Comparison of ENCODE assay signal across 8 cellular contexts in genomic region chr7:55086413-55087201, GRCh38.
DNase-seq lines count a peak whose midpoint lies in the region; ATAC-seq and TF ChIP-seq lines count a peak whose summit lies in the region.

No MANE protein-coding gene starts in this region.

- H3K4me3 Mint-ChIP-seq in activated naive CD4-positive, alpha-beta T cell treated with anti-CD3 and anti-CD28 coated beads, Interleukin-2, amount 50 U/mL, for 24 hours = peak overlapping the region; percentile 28
- H3K4me3 Mint-ChIP-seq in activated naive CD4-positive, alpha-beta T cell treated with anti-CD3 and anti-CD28 coated beads, Interleukin-2, amount 10 ng/mL, durations not matched to agents 7 days and 5 days = no peak overlapping the region
- H3K4me3 Mint-ChIP-seq in nephron (peak overlapping the region; percentile 44 to 64 (median 56)), GM23338 (no peak overlapping the region)

- peaks cover 11% of the 10 kb centered on the region; the same call in 1 of the 2 replicates for H3K9me2 ChIP-seq in GM23338 (ENCODE audit: insufficient read depth)

- peak overlapping the region; percentile 38 for H3K27ac Mint-ChIP-seq in activated naive CD4-positive, alpha-beta T cell treated with anti-CD3 and anti-CD28 coated beads, Interleukin-2, amount 50 U/mL, for 24 hours
- H3K27ac Mint-ChIP-seq in activated naive CD4-positive, alpha-beta T cell treated with anti-CD3 and anti-CD28 coated beads, Interleukin-2, amount 10 ng/mL, durations not matched to agents 7 days and 5 days = no peak overlapping the region
- H3K27ac Mint-ChIP-seq in nephron = peak overlapping the region; percentile 94 to 98 (median 96)
- no peak overlapping the region for H3K27ac Mint-ChIP-seq in GM23338

- H3K9me3 ChIP-seq in OCI-LY3 (ENCODE audit: insufficient read depth, low read length) (no peaks in the 10 kb centered on the region), duodenal mucosa (ENCODE audit: control insufficient read depth in 1 of 2, low read length in 2 of 2) (no peaks in the 10 kb centered on the region)

- H3K36me3 ChIP-seq in OCI-LY3 (replicated peaks; ENCODE audit: low read depth, low read length) = no peaks in the 10 kb centered on the region
- H3K36me3 ChIP-seq in duodenal mucosa (ENCODE audit: control insufficient read depth in 1 of 2, insufficient read depth in 2 of 2, low read length in 2 of 2) = no peaks in the 10 kb centered on the region
- no peaks in the 10 kb centered on the region for H3K36me3 ChIP-seq in GM23338 (ENCODE audit: insufficient read depth)

- no peaks in the 10 kb centered on the region for H3K36me3 Mint-ChIP-seq in activated naive CD4-positive, alpha-beta T cell treated with anti-CD3 and anti-CD28 coated beads, Interleukin-2, amount 50 U/mL, for 24 hours
- H3K36me3 Mint-ChIP-seq in activated naive CD4-positive, alpha-beta T cell treated with anti-CD3 and anti-CD28 coated beads, Interleukin-2, amount 10 ng/mL, durations not matched to agents 7 days and 5 days = no peaks in the 10 kb centered on the region
- H3K36me3 Mint-ChIP-seq in nephron (ENCODE audit: low read depth) = no peaks in the 10 kb centered on the region
- H3K36me3 Mint-ChIP-seq in GM23338 (ENCODE audit: low read depth) = no peaks in the 10 kb centered on the region; the same call in 2 of the 3 replicates

- peaks cover 15% of the 10 kb centered on the region for H3K4me1 Mint-ChIP-seq in activated naive CD4-positive, alpha-beta T cell treated with anti-CD3 and anti-CD28 coated beads, Interleukin-2, amount 50 U/mL, for 24 hours
- H3K4me1 Mint-ChIP-seq in activated naive CD4-positive, alpha-beta T cell treated with anti-CD3 and anti-CD28 coated beads, Interleukin-2, amount 10 ng/mL, durations not matched to agents 7 days and 5 days = peaks cover 7% of the 10 kb centered on the region
- H3K4me1 Mint-ChIP-seq in nephron (peaks cover 74% of the 10 kb centered on the region), GM23338 (peaks cover 15% of the 10 kb centered on the region)

- H3K9ac ChIP-seq in OCI-LY3 (ENCODE audit: low read length) (peak overlapping the region; percentile 18; the same call in 1 of the 2 replicates), duodenal mucosa (ENCODE audit: low read depth in 1 of 2, low read length in 2 of 2) (no peak overlapping the region)

- H3K4me3 ChIP-seq in OCI-LY3 (ENCODE audit: low read length) (peak overlapping the region; percentile 67), duodenal mucosa (ENCODE audit: low read depth in 1 of 2, low read length in 2 of 2) (no peak overlapping the region), GM23338 (no peak overlapping the region)

- no peaks in the 10 kb centered on the region for H4K20me1 ChIP-seq in OCI-LY3 (ENCODE audit: insufficient read depth, low read length)
- no peaks in the 10 kb centered on the region for H4K20me1 ChIP-seq in GM23338 (replicated peaks; ENCODE audit: insufficient read depth)

- H3K27ac ChIP-seq in OCI-LY3 (ENCODE audit: low read length) (peak overlapping the region; percentile 37; the same call in 1 of the 2 replicates), duodenal mucosa (ENCODE audit: low read depth, low read length) (peak overlapping the region; percentile 78), GM23338 (ENCODE audit: low read depth) (no peak overlapping the region)

- H3K27me3 ChIP-seq in OCI-LY3 (ENCODE audit: low read depth, low read length) (peaks cover 55% of the 10 kb centered on the region), duodenal mucosa (ENCODE audit: control insufficient read depth in 1 of 2, insufficient read depth in 2 of 2, low read length in 2 of 2) (no peaks in the 10 kb centered on the region), GM23338 (ENCODE audit: insufficient read depth) (no peaks in the 10 kb centered on the region)

- no peaks in the 10 kb centered on the region for H3F3A ChIP-seq in GM23338 (replicated peaks; ENCODE audit: low read depth)

- TF ChIP-seq CTCF in OCI-LY3 (IDR thresholded peaks at IDR 0.05; ENCODE audit: low read depth, low read length) = no peak
- TF ChIP-seq CTCF in nephron (IDR thresholded peaks at IDR 0.05; ENCODE audit: unreplicated experiment in 3 of 3) = no peak
- no peak for TF ChIP-seq CTCF in GM23338 (conservative IDR thresholded peaks at IDR 0.05; ENCODE audit: low read depth in 2 of 2)

- H3K4me2 ChIP-seq in OCI-LY3 (ENCODE audit: low read length) (peak overlapping the region; percentile 89), GM23338 (no peak overlapping the region)

- no peak for DNase-seq in activated naive CD4-positive, alpha-beta T cell treated with anti-CD3 and anti-CD28 coated beads, Interleukin-2, amount 10 ng/mL, durations not matched to agents 7 days and 5 days
- no peak for DNase-seq in GM23338 (ENCODE audit: low spot score)
- DNase-seq in activated naive CD4-positive, alpha-beta T cell treated with Interleukin-2 at 50 U/mL for 16 hours = no peak

- H3K79me2 ChIP-seq in OCI-LY3 (ENCODE audit: low read length) (no peaks in the 10 kb centered on the region), GM23338 (replicated peaks; ENCODE audit: insufficient read depth) (no peaks in the 10 kb centered on the region)

- peaks cover 1% of the 10 kb centered on the region for H3K27me3 Mint-ChIP-seq in activated naive CD4-positive, alpha-beta T cell treated with anti-CD3 and anti-CD28 coated beads, Interleukin-2, amount 50 U/mL, for 24 hours
- H3K27me3 Mint-ChIP-seq in activated naive CD4-positive, alpha-beta T cell treated with anti-CD3 and anti-CD28 coated beads, Interleukin-2, amount 10 ng/mL, durations not matched to agents 7 days and 5 days = peaks cover 4% of the 10 kb centered on the region
- H3K27me3 Mint-ChIP-seq in nephron (ENCODE audit: low read depth) (no peaks in the 10 kb centered on the region), GM23338 (ENCODE audit: insufficient read depth, low read depth, poor library complexity) (peaks cover 6% of the 10 kb centered on the region)

- CTCF ChIA-PET in activated naive CD4-positive, alpha-beta T cell treated with anti-CD3 and anti-CD28 coated beads, Interleukin-2, amount 10 ng/mL, durations not matched to agents 7 days and 5 days (lab: Charles Lee) = interaction anchor here (0.9 kb wide), 1 partner anchor 169 kb away, joined by 3 read pairs; no protein-coding TSS in a partner anchor

- ATAC-seq in HG02610 (IDR thresholded peaks at IDR 0.05; ENCODE audit: unreplicated experiment) (peak; percentile 82), GM23338 (no peak)

- H2AFZ ChIP-seq in OCI-LY3 (ENCODE audit: low read depth, low read length) (no peak overlapping the region; the same call in 1 of the 2 replicates), GM23338 (no peak overlapping the region)

- no peaks in the 10 kb centered on the region for H3K9me3 Mint-ChIP-seq in activated naive CD4-positive, alpha-beta T cell treated with anti-CD3 and anti-CD28 coated beads, Interleukin-2, amount 50 U/mL, for 24 hours
- no peaks in the 10 kb centered on the region for H3K9me3 Mint-ChIP-seq in activated naive CD4-positive, alpha-beta T cell treated with anti-CD3 and anti-CD28 coated beads, Interleukin-2, amount 10 ng/mL, durations not matched to agents 7 days and 5 days
- H3K9me3 Mint-ChIP-seq in nephron = no peaks in the 10 kb centered on the region
- H3K9me3 Mint-ChIP-seq in GM23338 = no peaks in the 10 kb centered on the region

- H3K4me1 ChIP-seq in OCI-LY3 (ENCODE audit: low read length) = peaks cover 28% of the 10 kb centered on the region
- H3K4me1 ChIP-seq in duodenal mucosa (ENCODE audit: control insufficient read depth in 1 of 2, insufficient read depth in 2 of 2, low read length in 2 of 2) = peaks cover 6 to 27% of the 10 kb centered on the region in 2 donors
- no peaks in the 10 kb centered on the region for H3K4me1 ChIP-seq in GM23338 (ENCODE audit: insufficient read depth)

TF ChIP-seq in GM23338, 12 proteins besides CTCF, POLR2A, EP300 and RAD21:
- TF ChIP-seq EZH2 (IDR thresholded peaks at IDR 0.05; ENCODE audit: low read depth, unreplicated experiment) = no peak
TF ChIP-seq in GM23338: peak in this region for 0.

Comparison
In these comparisons a context has a peak if more than half of its experiments do, and no peak if none do; other contexts are left out.
1. H3K27ac Mint-ChIP-seq: peak in activated naive CD4-positive, alpha-beta T cell treated with anti-CD3 and anti-CD28 coated beads, Interleukin-2, amount 50 U/mL, for 24 hours (single experiment) and nephron (3 of 3); none in activated naive CD4-positive, alpha-beta T cell treated with anti-CD3 and anti-CD28 coated beads, Interleukin-2, amount 10 ng/mL, durations not matched to agents 7 days and 5 days (single experiment) and GM23338 (single experiment).
2. H3K4me3 Mint-ChIP-seq: peak in activated naive CD4-positive, alpha-beta T cell treated with anti-CD3 and anti-CD28 coated beads, Interleukin-2, amount 50 U/mL, for 24 hours (single experiment) and nephron (3 of 3); none in activated naive CD4-positive, alpha-beta T cell treated with anti-CD3 and anti-CD28 coated beads, Interleukin-2, amount 10 ng/mL, durations not matched to agents 7 days and 5 days (single experiment) and GM23338 (single experiment).